In the genomic region with DNA sequence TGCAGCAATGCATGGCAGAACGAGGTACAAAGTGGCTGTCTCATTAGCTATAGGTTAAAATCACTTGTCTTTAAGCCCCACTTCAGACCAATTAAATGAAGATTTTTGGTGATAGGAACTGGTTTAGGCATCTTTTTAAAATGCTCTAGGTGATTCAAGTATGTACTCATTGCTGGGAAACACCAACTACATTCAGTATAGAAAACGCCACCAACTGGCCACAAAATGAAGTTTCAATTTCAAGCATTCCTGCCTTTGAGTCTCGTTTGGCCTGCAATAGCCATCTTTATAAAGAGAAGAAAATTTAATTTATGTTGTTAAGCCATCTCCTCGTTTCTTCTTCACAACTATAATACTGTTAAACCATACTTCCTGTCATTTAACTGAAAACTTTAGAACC, we compare ENCODE assay signal across 14 cellular contexts.
DNase-seq lines count a peak whose midpoint lies in the region; TF ChIP-seq lines count a peak whose summit lies in the region.
"Had no signal": no experiment of that assay in that cellular context is flagged by ENCODE, and none has a peak within 500 bp of the region (broad histone marks: within the 10 kb centered on the region; RNA-seq: fewer than 3 reads in every experiment).

No MANE protein-coding gene starts in this region.

- no peak for TF ChIP-seq EP300 in suprapubic skin (IDR thresholded peaks at IDR 0.05)

- H3K27ac ChIP-seq in MM.1S (ENCODE audit: low read length), result no peak overlapping the region
- no peak overlapping the region for H3K27ac ChIP-seq in osteoblast (ENCODE audit: low read depth, low read length)
- H3K27ac ChIP-seq in suprapubic skin, result no peak overlapping the region
- H3K27ac ChIP-seq: heart right ventricle, skin epidermis had no signal

- no peak overlapping the region for H2AFZ ChIP-seq in MM.1S (ENCODE audit: low read length)
- H2AFZ ChIP-seq in osteoblast (ENCODE audit: low read length), result no peak overlapping the region

- H3K9me3 Mint-ChIP-seq in progenitor cell of endocrine pancreas (ENCODE audit: low read depth), result peaks cover 4% of the 10 kb centered on the region

- H3K27me3 ChIP-seq in MM.1S (replicated peaks; ENCODE audit: insufficient read depth, low read length) (no peaks in the 10 kb centered on the region), osteoblast (ENCODE audit: insufficient read depth, low read length) (no peaks in the 10 kb centered on the region), suprapubic skin (no peaks in the 10 kb centered on the region)
- H3K27me3 ChIP-seq: heart right ventricle had no signal

- peak; percentile 19; the same call in 1 of the 2 replicates for TF ChIP-seq CTCF in MM.1S (IDR thresholded peaks at IDR 0.05; ENCODE audit: low read length)
- TF ChIP-seq CTCF in progenitor cell of endocrine pancreas (IDR thresholded peaks at IDR 0.05; ENCODE audit: unreplicated experiment), result peak; percentile 49
- no peak for TF ChIP-seq CTCF in osteoblast (IDR thresholded peaks at IDR 0.05; ENCODE audit: extremely low read depth, low read depth, low read length)
- TF ChIP-seq CTCF in suprapubic skin (IDR thresholded peaks at IDR 0.05), result no peak

- H3K4me3 ChIP-seq in MM.1S (ENCODE audit: low read length), result no peak overlapping the region
- no peak overlapping the region for H3K4me3 ChIP-seq in osteoblast (ENCODE audit: insufficient read depth, low read length)
- H3K4me3 ChIP-seq in suprapubic skin, result no peak overlapping the region
- H3K4me3 ChIP-seq: heart right ventricle, mucosa of descending colon, skin epidermis had no signal

- H3K9ac ChIP-seq in MM.1S (ENCODE audit: low read length), result no peak overlapping the region

- H3K4me1 ChIP-seq in MM.1S (ENCODE audit: low read length) (no peaks in the 10 kb centered on the region), osteoblast (ENCODE audit: insufficient read depth, low read length) (no peaks in the 10 kb centered on the region), suprapubic skin (no peaks in the 10 kb centered on the region)
- H3K4me1 ChIP-seq: heart right ventricle had no signal

- no peaks in the 10 kb centered on the region for H3K9me3 ChIP-seq in MM.1S (replicated peaks; ENCODE audit: insufficient read depth, low read length)
- no peaks in the 10 kb centered on the region for H3K9me3 ChIP-seq in osteoblast (ENCODE audit: low read depth, low read length)
- H3K9me3 ChIP-seq in suprapubic skin, result no peaks in the 10 kb centered on the region
- H3K9me3 ChIP-seq: mucosa of descending colon had no signal

- 63% methylated on average over 4 of the region's 4 CpGs for WGBS in suprapubic skin

- H3K79me2 ChIP-seq in MM.1S (ENCODE audit: low read length), result no peaks in the 10 kb centered on the region
- no peaks in the 10 kb centered on the region for H3K79me2 ChIP-seq in osteoblast (ENCODE audit: insufficient read depth, low read length)

- no peak overlapping the region for H3K27ac Mint-ChIP-seq in progenitor cell of endocrine pancreas
- H3K27ac Mint-ChIP-seq: activated CD4-positive, alpha-beta T cell treated with anti-CD3 and anti-CD28 coated beads for 36 hours had no signal

- H4K20me1 ChIP-seq in MM.1S (ENCODE audit: insufficient read depth, low read length) (no peaks in the 10 kb centered on the region), osteoblast (ENCODE audit: insufficient read depth, low read length) (no peaks in the 10 kb centered on the region)

- H3K36me3 ChIP-seq in MM.1S (replicated peaks; ENCODE audit: insufficient read depth, low read length), result no peaks in the 10 kb centered on the region
- no peaks in the 10 kb centered on the region for H3K36me3 ChIP-seq in osteoblast (ENCODE audit: insufficient read depth, low read length)
- H3K36me3 ChIP-seq in suprapubic skin, result no peaks in the 10 kb centered on the region
- H3K36me3 ChIP-seq: heart right ventricle had no signal

- TF ChIP-seq POLR2A in suprapubic skin (IDR thresholded peaks at IDR 0.05), result no peak

- DNase-seq in NCI-H1417 (lab: John Stamatoyannopoulos, UW) (peak in 2 of 3 experiments; percentile 0 to 35), NCI-H1417 treated with DMSO at 0.1 percent for 48 hours (lab: John Stamatoyannopoulos, UW) (no peak), MM.1S (no peak), dermis blood vessel endothelial cell (peak; percentile 48), progenitor cell of endocrine pancreas (ENCODE audit: low spot score, unreplicated experiment) (no peak), hepatic stellate cell (ENCODE audit: low spot score) (no peak), osteoblast (ENCODE audit: insufficient read length, low spot score, missing footprints) (no peak), suprapubic skin (ENCODE audit: low spot score in 2 of 2) (no peak)
- DNase-seq: activated CD4-positive, alpha-beta T cell treated with anti-CD3 and anti-CD28 coated beads for 36 hours; activated gamma-delta T cell; heart right ventricle; NCI-H1694 treated with DMSO at 0.1 percent for 48 hours had no signal

- no peaks in the 10 kb centered on the region; the same call in 1 of the 2 replicates for H3K9me2 ChIP-seq in MM.1S (replicated peaks; ENCODE audit: insufficient read depth, low read length)

- no peaks in the 10 kb centered on the region for H3K36me3 Mint-ChIP-seq in progenitor cell of endocrine pancreas (ENCODE audit: insufficient read depth)

- H3F3A ChIP-seq in MM.1S (ENCODE audit: insufficient read depth, low read length), result no peaks in the 10 kb centered on the region

- H3K4me3 Mint-ChIP-seq in progenitor cell of endocrine pancreas (ENCODE audit: low read depth), result no peak overlapping the region
- H3K4me3 Mint-ChIP-seq: activated CD4-positive, alpha-beta T cell treated with anti-CD3 and anti-CD28 coated beads for 36 hours had no signal

- H3K4me2 ChIP-seq in MM.1S (ENCODE audit: low read depth, low read length), result no peak overlapping the region
- H3K4me2 ChIP-seq in osteoblast (ENCODE audit: insufficient read depth, low read length), result no peak overlapping the region

- H3K4me1 Mint-ChIP-seq in progenitor cell of endocrine pancreas (ENCODE audit: low read depth), result peaks cover 10% of the 10 kb centered on the region
- H3K4me1 Mint-ChIP-seq: activated CD4-positive, alpha-beta T cell treated with anti-CD3 and anti-CD28 coated beads for 36 hours had no signal

- H3K27me3 Mint-ChIP-seq in progenitor cell of endocrine pancreas, result no peaks in the 10 kb centered on the region
- H3K27me3 Mint-ChIP-seq: activated CD4-positive, alpha-beta T cell treated with anti-CD3 and anti-CD28 coated beads for 36 hours had no signal

Comparison
In these comparisons a context has a peak if more than half of its experiments do, and no peak if none do; other contexts are left out.
1. DNase-seq: peak in NCI-H1417 (2 of 3) and dermis blood vessel endothelial cell (single experiment); none in NCI-H1417 treated with DMSO at 0.1 percent for 48 hours (single experiment), MM.1S (single experiment), progenitor cell of endocrine pancreas (single experiment), hepatic stellate cell (single experiment), osteoblast (single experiment) and suprapubic skin (0 of 2).
2. CTCF ChIP-seq: peak in MM.1S (single experiment) and progenitor cell of endocrine pancreas (single experiment); none in osteoblast (single experiment) and suprapubic skin (0 of 2).